Comparison of ENCODE assay signal across 9 cellular contexts in genomic region chr12:92065018-92065499, GRCh38.
DNase-seq lines count a peak whose midpoint lies in the region; ATAC-seq and TF ChIP-seq lines count a peak whose summit lies in the region.
"Had no signal": no experiment of that assay in that cellular context is flagged by ENCODE, and none has a peak within 500 bp of the region (broad histone marks: within the 10 kb centered on the region; RNA-seq: fewer than 3 reads in every experiment).

No MANE protein-coding gene starts in this region.

- no TSS peak for BruUV-seq in PC-9 (replicated peaks; lab: Mats Ljungman, UMichigan)

- intact Hi-C loops in mucosa of descending colon (cut with DNase I, micrococcal nuclease) = no loop called here
- intact Hi-C loops in PC-9 (cut with micrococcal nuclease; ENCODE audit: unreplicated experiment) = no loop called here

- no peak overlapping the region for H3K4me2 ChIP-seq in PC-9

- peaks cover 10% of the 10 kb centered on the region for H3K9me3 Mint-ChIP-seq in activated T-helper 17 cell treated with anti-CD3 and anti-CD28 coated beads, Interleukin-2, amount 50 U/mL, for 72 hours

- H3K9me2 ChIP-seq in PC-9 (ENCODE audit: insufficient read depth) = no peaks in the 10 kb centered on the region

- peak overlapping the region; percentile 88 for H3K27ac Mint-ChIP-seq in activated T-helper 17 cell treated with anti-CD3 and anti-CD28 coated beads, Interleukin-2, amount 50 U/mL, for 72 hours

- TF ChIP-seq CTCF in mucosa of descending colon (IDR thresholded peaks at IDR 0.05) (no peak), PC-9 (conservative IDR thresholded peaks at IDR 0.05) (no peak)

- H3K4me1 ChIP-seq in mucosa of descending colon (ENCODE audit: low read depth) (peaks cover 24% of the 10 kb centered on the region), PC-9 (replicated peaks; ENCODE audit: insufficient read depth) (peaks cover 5% of the 10 kb centered on the region; the same call in 1 of the 2 replicates)

- H3K27me3 ChIP-seq in PC-9 (ENCODE audit: insufficient read depth, low read depth) = no peaks in the 10 kb centered on the region

- H3K4me3 ChIP-seq in mucosa of descending colon (no peak overlapping the region), PC-9 (no peak overlapping the region)

- peak; percentile 67 for ATAC-seq in GM21447 (IDR thresholded peaks at IDR 0.05; ENCODE audit: unreplicated experiment)
- ATAC-seq in activated T-helper 17 cell treated with anti-CD3 and anti-CD28 coated beads, Interleukin-2, amount 50 U/mL, for 72 hours (replicated peaks) = peak; percentile 82
- ATAC-seq in mucosa of descending colon = peak; percentile 70
- ATAC-seq: HCT116 had no signal

- H3K27me3 Mint-ChIP-seq in activated T-helper 17 cell treated with anti-CD3 and anti-CD28 coated beads, Interleukin-2, amount 50 U/mL, for 72 hours = no peaks in the 10 kb centered on the region

- H3K36me3 Mint-ChIP-seq in activated T-helper 17 cell treated with anti-CD3 and anti-CD28 coated beads, Interleukin-2, amount 50 U/mL, for 72 hours (ENCODE audit: low read depth) = peaks cover 8% of the 10 kb centered on the region

- POLR2A ChIA-PET in PC-9 (lab: Charles Lee; ENCODE audit: unreplicated experiment) = no interaction called here

- no peak overlapping the region for H3K27ac ChIP-seq in PC-9

- peak; percentile 28 for DNase-seq in DMS 273 treated with DMSO at 0.1 percent for 48 hours (lab: John Stamatoyannopoulos, UW)
- DNase-seq in NCI-H1092 (lab: John Stamatoyannopoulos, UW) = peak; percentile 61
- peak in 1 of 3 donors; percentile 56 for DNase-seq in mucosa of descending colon
- no peak for DNase-seq in HCEC 1CT
- DNase-seq in SKM-1 treated with dmso at 0.1 percent for 144 hours (lab: John Stamatoyannopoulos, UW; ENCODE audit: unreplicated experiment) = no peak
- DNase-seq in PC-9 = no peak

- H3K4me1 Mint-ChIP-seq in activated T-helper 17 cell treated with anti-CD3 and anti-CD28 coated beads, Interleukin-2, amount 50 U/mL, for 72 hours = peaks cover 45% of the 10 kb centered on the region

- H3K9me3 ChIP-seq in mucosa of descending colon = no peaks in the 10 kb centered on the region
- H3K9me3 ChIP-seq in PC-9 (ENCODE audit: insufficient read depth, low read depth) = no peaks in the 10 kb centered on the region

- no peaks in the 10 kb centered on the region for H3F3A ChIP-seq in PC-9 (ENCODE audit: insufficient read depth, low read depth)

- peak overlapping the region; percentile 59 for H3K4me3 Mint-ChIP-seq in activated T-helper 17 cell treated with anti-CD3 and anti-CD28 coated beads, Interleukin-2, amount 50 U/mL, for 72 hours

- no peak overlapping the region for H2AFZ ChIP-seq in PC-9

- CTCF ChIA-PET in PC-9 (lab: Charles Lee) = no interaction called here

- H3K79me2 ChIP-seq in PC-9 (ENCODE audit: low read depth) = no peaks in the 10 kb centered on the region

- H4K20me1 ChIP-seq in PC-9 (ENCODE audit: insufficient read depth) = no peaks in the 10 kb centered on the region

- H3K36me3 ChIP-seq in mucosa of descending colon (ENCODE audit: low read depth) (no peaks in the 10 kb centered on the region), PC-9 (ENCODE audit: low read depth) (no peaks in the 10 kb centered on the region)

Comparison
In these comparisons a context has a peak if more than half of its experiments do, and no peak if none do; other contexts are left out.
1. DNase-seq: peak in DMS 273 treated with DMSO at 0.1 percent for 48 hours (single experiment) and NCI-H1092 (single experiment); none in HCEC 1CT (single experiment), SKM-1 treated with dmso at 0.1 percent for 144 hours (single experiment) and PC-9 (0 of 2).
2. Peak in every context shown above with its lines, with median percentiles within 50 percentile points of each other: ATAC-seq.